2 cellular contexts compared by ENCODE assay signal in the genomic region with DNA sequence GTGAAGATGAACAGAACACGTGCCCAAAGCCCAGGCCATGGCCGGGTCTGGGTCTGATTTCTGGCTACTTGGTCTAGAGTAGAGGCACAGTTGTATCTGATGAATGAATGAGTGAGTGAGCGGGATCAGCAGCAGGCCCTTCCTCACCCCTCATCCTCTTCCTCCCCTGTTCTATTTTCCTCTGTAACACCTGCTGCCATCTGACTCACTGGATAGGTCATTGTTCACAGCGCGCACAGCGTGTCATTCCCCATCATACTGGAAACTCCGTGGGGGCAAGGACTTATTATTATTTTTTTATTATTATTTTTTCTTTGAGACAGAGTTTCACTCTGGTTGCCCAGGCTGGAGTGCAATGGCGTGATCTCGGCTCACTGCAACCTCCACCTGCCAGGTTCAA.
TF ChIP-seq lines count a peak whose summit lies in the region.

No MANE protein-coding gene starts in this region.

TF ChIP-seq in liver, 16 proteins besides CTCF, POLR2A, EP300 and RAD21:
- TF ChIP-seq HNF4G (IDR thresholded peaks at IDR 0.05) (no peak), RXRA (IDR thresholded peaks at IDR 0.05) (no peak), SP1 (IDR thresholded peaks at IDR 0.05) (no peak), FOXA1 (IDR thresholded peaks at IDR 0.05) (no peak), YY1 (IDR thresholded peaks at IDR 0.05) (no peak), NR2F2 (IDR thresholded peaks at IDR 0.05) (no peak), JUND (IDR thresholded peaks at IDR 0.05) (no peak)
- TF ChIP-seq, protein P1, sequence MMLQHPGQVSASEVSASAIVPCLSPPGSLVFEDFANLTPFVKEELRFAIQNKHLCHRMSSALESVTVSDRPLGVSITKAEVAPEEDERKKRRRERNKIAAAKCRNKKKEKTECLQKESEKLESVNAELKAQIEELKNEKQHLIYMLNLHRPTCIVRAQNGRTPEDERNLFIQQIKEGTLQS (IDR thresholded peaks at IDR 0.05) = no peak

TF ChIP-seq in HepG2, 621 proteins besides CTCF, POLR2A, EP300 and RAD21:
- no peak for TF ChIP-seq SOX6 (IDR thresholded peaks at IDR 0.05)
- TF ChIP-seq SOX6 (CRISPR knock-in tag; IDR thresholded peaks at IDR 0.05) = no peak
- no peak for TF ChIP-seq ZFYVE20 (CRISPR knock-in tag; IDR thresholded peaks at IDR 0.05; ENCODE audit: borderline replicate concordance, low read depth)
- no peak for TF ChIP-seq NFKBIZ (CRISPR knock-in tag; IDR thresholded peaks at IDR 0.05)
- TF ChIP-seq, protein P2, sequence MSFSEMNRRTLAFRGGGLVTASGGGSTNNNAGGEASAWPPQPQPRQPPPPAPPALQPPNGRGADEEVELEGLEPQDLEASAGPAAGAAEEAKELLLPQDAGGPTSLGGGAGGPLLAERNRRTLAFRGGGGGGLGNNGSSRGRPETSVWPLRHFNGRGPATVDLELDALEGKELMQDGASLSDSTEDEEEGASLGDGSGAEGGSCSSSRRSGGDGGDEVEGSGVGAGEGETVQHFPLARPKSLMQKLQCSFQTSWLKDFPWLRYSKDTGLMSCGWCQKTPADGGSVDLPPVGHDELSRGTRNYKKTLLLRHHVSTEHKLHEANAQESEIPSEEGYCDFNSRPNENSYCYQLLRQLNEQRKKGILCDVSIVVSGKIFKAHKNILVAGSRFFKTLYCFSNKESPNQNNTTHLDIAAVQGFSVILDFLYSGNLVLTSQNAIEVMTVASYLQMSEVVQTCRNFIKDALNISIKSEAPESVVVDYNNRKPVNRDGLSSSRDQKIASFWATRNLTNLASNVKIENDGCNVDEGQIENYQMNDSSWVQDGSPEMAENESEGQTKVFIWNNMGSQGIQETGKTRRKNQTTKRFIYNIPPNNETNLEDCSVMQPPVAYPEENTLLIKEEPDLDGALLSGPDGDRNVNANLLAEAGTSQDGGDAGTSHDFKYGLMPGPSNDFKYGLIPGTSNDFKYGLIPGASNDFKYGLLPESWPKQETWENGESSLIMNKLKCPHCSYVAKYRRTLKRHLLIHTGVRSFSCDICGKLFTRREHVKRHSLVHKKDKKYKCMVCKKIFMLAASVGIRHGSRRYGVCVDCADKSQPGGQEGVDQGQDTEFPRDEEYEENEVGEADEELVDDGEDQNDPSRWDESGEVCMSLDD (CRISPR knock-in tag; IDR thresholded peaks at IDR 0.05; ENCODE audit: borderline replicate concordance) = no peak
- no peak for TF ChIP-seq TBP (CRISPR knock-in tag; IDR thresholded peaks at IDR 0.05)
